ENCODE assay signal across 1 cellular context in the genomic region with DNA sequence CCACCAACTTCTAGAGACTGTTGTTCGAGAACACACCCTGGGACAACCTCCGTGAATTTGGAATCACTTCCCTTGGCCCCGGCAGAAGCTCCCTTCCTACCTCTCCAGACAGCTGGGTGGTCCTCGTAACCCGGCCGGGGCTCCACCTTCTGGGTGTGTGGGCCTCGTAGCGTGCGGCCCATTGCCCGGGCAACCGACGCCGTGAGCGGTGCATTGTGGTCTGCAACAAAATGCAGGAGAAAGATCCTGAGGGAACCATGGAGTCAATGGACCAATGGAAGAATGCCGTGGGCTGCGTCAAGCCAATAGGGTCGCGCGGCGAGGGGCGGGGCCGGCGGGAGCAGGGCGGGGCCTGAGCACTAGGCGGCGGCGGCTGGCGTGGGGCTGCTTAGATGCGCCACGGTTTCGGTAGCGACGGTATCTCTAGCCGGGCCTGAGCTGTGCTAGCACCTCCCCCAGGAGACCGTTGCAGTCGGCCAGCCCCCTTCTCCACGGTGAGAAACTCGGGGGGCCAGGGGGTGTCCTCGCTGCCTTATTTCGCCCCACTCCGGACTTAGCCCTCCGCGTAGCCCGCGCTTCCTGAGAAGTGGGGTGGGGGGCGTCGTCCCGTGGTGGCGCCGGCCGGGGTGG.
TF ChIP-seq lines count a peak whose summit lies in the region.

A gene (plus strand): TSS at position 391 of the 630 bp plus-strand sequence. CDS start 309 bp downstream, outside the sequence.

TF ChIP-seq in SK-N-SH, 30 proteins besides CTCF, POLR2A, EP300 and RAD21 (continued from another document):
- TF ChIP-seq NFIC (IDR thresholded peaks at IDR 0.05; ENCODE audit: borderline replicate concordance) (no peak), GABPA (IDR thresholded peaks at IDR 0.05; ENCODE audit: low read depth) (no peak)
